8 cellular contexts compared by ENCODE assay signal in the genomic region with DNA sequence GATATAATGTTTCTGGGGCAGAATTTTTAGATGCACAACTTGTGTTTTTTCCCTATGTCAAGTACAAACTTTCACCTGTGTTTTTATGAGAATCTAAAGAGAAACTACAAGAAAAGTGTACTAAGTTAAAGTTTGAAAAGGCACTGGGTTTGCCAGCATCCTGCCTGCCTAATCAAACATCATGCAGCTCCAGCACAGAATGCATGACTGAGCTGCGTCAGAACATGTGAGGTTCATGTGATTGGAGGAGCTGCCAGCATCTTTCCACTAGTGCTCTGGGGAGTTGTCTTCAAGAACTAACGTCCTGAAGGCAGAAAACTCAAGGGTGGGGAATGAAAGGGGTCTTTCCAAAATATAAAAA. TPM values are rescaled to one million over a fixed set of nuclear protein-coding genes. Genes with fewer than 3 reads are reported as not detected.
DNase-seq lines count a peak whose midpoint lies in the region; ATAC-seq and TF ChIP-seq lines count a peak whose summit lies in the region.

No MANE protein-coding gene starts in this region.

- intact Hi-C loops in dorsolateral prefrontal cortex (cut with DNase I): loop anchor here (5.0 to 10.0 kb wide), 3 partner anchors 128 to 828 kb away; a partner anchor contains a TSS

- H3K27me3 ChIP-seq in AG04450 (ENCODE audit: control insufficient read depth, insufficient read depth, low read length) (no peaks in the 10 kb centered on the region), dorsolateral prefrontal cortex (no peaks in the 10 kb centered on the region)

- TF ChIP-seq CTCF in AG04450 (IDR thresholded peaks at IDR 0.05; ENCODE audit: low read depth, low read length) (no peak), dorsolateral prefrontal cortex (IDR thresholded peaks at IDR 0.05 in 54 of 56, conservative IDR thresholded peaks at IDR 0.05 in 2 of 56; ENCODE audit: low read depth in 1 of 56, partially characterized antibody in 56 of 56) (no peak)

- CTCF ChIA-PET in AG04450 (lab: Charles Lee): interaction anchor here (0.8 to 1.8 kb wide), 5 partner anchors 17 to 820 kb away, joined by 3 to 7 read pairs (median 5); a partner anchor contains a TSS

- POLR2A ChIA-PET in AG04450 (lab: Yijun Ruan, JAX): interaction anchor here (0.7 to 2.8 kb wide), 7 partner anchors 25 to 132 kb away, joined by 3 to 24 read pairs (median 5); a partner anchor contains a TSS

- H3K4me3 ChIP-seq in AG04450 (ENCODE audit: low read depth, low read length) (no peak overlapping the region), dorsolateral prefrontal cortex (no peak overlapping the region)

- H3K27ac ChIP-seq in AG04450 (ENCODE audit: low read depth, low read length) (peak overlapping the region; percentile 93), dorsolateral prefrontal cortex (no peak overlapping the region)

- DNase-seq in AG04450 (ENCODE audit: low read depth, low spot score) (peak; percentile 56), iris pigment epithelial cell (ENCODE audit: low read depth) (peak; percentile 75), NCI-H146 (lab: John Stamatoyannopoulos, UW) (no peak), dorsolateral prefrontal cortex (no peak)
- peak; percentile 24 for DNase-seq in activated T-cell treated with anti-CD3 and anti-CD28 coated beads, Interleukin-2, amount 50 U/mL, for 1 hour
- DNase-seq in activated CD8-positive, alpha-beta memory T cell treated with anti-CD3 and anti-CD28 coated beads for 24 hours: no peak

- no peaks in the 10 kb centered on the region for H3K9me3 ChIP-seq in AG04450 (ENCODE audit: control insufficient read depth, insufficient read depth, low read length)

- ATAC-seq in GM19035 (IDR thresholded peaks at IDR 0.05; ENCODE audit: unreplicated experiment) (peak; percentile 62), HG03135 (IDR thresholded peaks at IDR 0.05; ENCODE audit: unreplicated experiment) (peak; percentile 64)

RNA-seq across cellular contexts. Expression of a gene that starts 46.1 kb away (rescaled TPM):
- polyA plus RNA-seq in AG04450 (2011; rRNA removed): 60.6 and 65.4 TPM in 2 replicates
- polyA minus RNA-seq in AG04450 (2011; rRNA and poly(A)+ RNA removed): 107 and 128 TPM in 2 replicates
- total RNA-seq in dorsolateral prefrontal cortex: 10 to 100 TPM; 14.5 to 24.0 (median 19.2) TPM

Comparison
In these comparisons a context has a peak if more than half of its experiments do, and no peak if none do; other contexts are left out.
1. DNase-seq: peak in AG04450 (single experiment), activated T-cell treated with anti-CD3 and anti-CD28 coated beads, Interleukin-2, amount 50 U/mL, for 1 hour (single experiment) and iris pigment epithelial cell (single experiment); none in activated CD8-positive, alpha-beta memory T cell treated with anti-CD3 and anti-CD28 coated beads for 24 hours (single experiment), NCI-H146 (single experiment) and dorsolateral prefrontal cortex (0 of 10).